Comparison of ENCODE assay signal across 27 cellular contexts in the genomic region with DNA sequence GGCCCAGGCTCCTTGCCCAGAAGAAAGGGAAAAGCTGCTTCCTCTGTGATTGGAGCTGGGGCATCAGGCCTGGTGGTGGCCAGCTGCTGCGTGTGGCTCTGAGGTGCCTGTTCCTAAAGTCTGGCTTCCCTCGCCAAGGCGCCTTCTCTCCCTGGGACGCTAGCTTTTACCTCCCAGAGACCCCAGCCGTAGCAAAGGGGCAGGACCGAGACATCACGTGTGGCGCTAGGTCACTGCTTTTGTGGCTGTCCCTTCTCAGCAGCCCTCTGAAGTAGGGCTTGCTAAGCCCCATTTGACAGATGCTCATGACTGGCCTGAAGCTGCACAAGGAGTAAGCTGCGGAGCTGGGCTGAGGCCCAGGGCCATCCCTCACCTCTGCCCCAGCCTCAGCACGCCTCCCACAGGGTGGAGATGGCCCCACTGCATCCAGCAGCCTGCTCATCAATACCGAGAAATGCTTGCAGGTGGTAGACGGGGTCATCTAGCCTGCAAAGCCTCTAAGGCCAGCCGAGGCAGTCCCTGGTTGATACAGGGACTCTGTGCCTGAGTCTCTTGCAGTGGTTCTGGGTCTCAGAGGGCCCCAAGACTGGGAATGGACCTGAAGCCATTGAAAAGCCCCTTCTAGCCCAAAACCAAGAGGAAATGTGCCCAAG.
"Had no signal": no experiment of that assay in that cellular context is flagged by ENCODE, and none has a peak within 500 bp of the region (broad histone marks: within the 10 kb centered on the region; RNA-seq: fewer than 3 reads in every experiment).

No MANE protein-coding gene starts in this region.

- DNase-seq: activated CD4-positive, alpha-beta memory T cell treated with anti-CD3 and anti-CD28 coated beads, Interleukin-2, amount 10 ng/mL, durations not matched to agents 7 days and 5 days; activated CD4-positive, alpha-beta T cell treated with anti-CD3 and anti-CD28 coated beads for 36 hours; activated CD4-positive, alpha-beta T cell treated with anti-CD3 and anti-CD28 coated beads, Interleukin-2, amount 10 ng/mL, durations not matched to agents 24 days and 14 days; activated CD4-positive, CD25-positive, alpha-beta regulatory T cell; activated CD4-positive, CD25-positive, alpha-beta regulatory T cell treated with anti-CD3 and anti-CD28 coated beads, Interleukin-2, amount 50 U/mL, for 72 hours; activated effector memory CD4-positive, alpha-beta T cell treated with anti-CD3 and anti-CD28 coated beads, Interleukin-2, amount 50 U/mL, for 16 hours; activated naive CD4-positive, alpha-beta T cell treated with anti-CD3 and anti-CD28 coated beads for 36 hours; activated naive CD8-positive, alpha-beta T cell treated with anti-CD3 and anti-CD28 coated beads for 36 hours; activated naive CD8-positive, alpha-beta T cell treated with anti-CD3 and anti-CD28 coated beads, Interleukin-2, amount 50 U/mL, for 24 hours; activated T-cell treated with anti-CD3 and anti-CD28 coated beads, Interleukin-2, amount 50 U/mL, for 1 hour; activated T-cell treated with anti-CD3 and anti-CD28 coated beads, Interleukin-2, amount 50 U/mL, for 48 hours; adrenal gland; amygdala; aorta; body of pancreas; caudate nucleus; cortex of kidney; effector memory CD4-positive, alpha-beta T cell; erythroblast; foreskin keratinocyte; gastrocnemius medialis; T-helper 2 cell had no signal

- ATAC-seq: activated CD4-positive, alpha-beta T cell treated with anti-CD3 and anti-CD28 coated beads for 36 hours; activated naive CD8-positive, alpha-beta T cell treated with anti-CD3 and anti-CD28 coated beads, Interleukin-2, amount 50 U/mL, for 24 hours; body of pancreas; foreskin keratinocyte; gastrocnemius medialis had no signal

- H3K9me3 Mint-ChIP-seq: activated naive CD4-positive, alpha-beta T cell treated with anti-CD3 and anti-CD28 coated beads, Interleukin-2, amount 50 U/mL, for 24 hours had no signal

- H3K27me3 ChIP-seq: adrenal gland, body of pancreas, esophagus muscularis mucosa, foreskin keratinocyte, gastrocnemius medialis had no signal

- H3K9me3 ChIP-seq: body of pancreas, gastrocnemius medialis had no signal

- H3K4me3 Mint-ChIP-seq: activated CD4-positive, alpha-beta memory T cell treated with anti-CD3 and anti-CD28 coated beads, Interleukin-2, amount 10 ng/mL, durations not matched to agents 7 days and 5 days; activated CD4-positive, alpha-beta T cell treated with anti-CD3 and anti-CD28 coated beads for 36 hours; activated CD4-positive, alpha-beta T cell treated with anti-CD3 and anti-CD28 coated beads, Interleukin-2, amount 10 ng/mL, durations not matched to agents 24 days and 14 days; activated naive CD4-positive, alpha-beta T cell treated with anti-CD3 and anti-CD28 coated beads for 36 hours; activated naive CD4-positive, alpha-beta T cell treated with anti-CD3 and anti-CD28 coated beads, Interleukin-2, amount 50 U/mL, for 24 hours; activated naive CD8-positive, alpha-beta T cell treated with anti-CD3 and anti-CD28 coated beads for 36 hours; activated naive CD8-positive, alpha-beta T cell treated with anti-CD3 and anti-CD28 coated beads, Interleukin-2, amount 50 U/mL, for 24 hours; activated T-helper 1 cell treated with anti-CD3 and anti-CD28 coated beads, Interleukin-12 subunit alpha, Interleukin-12 subunit beta, Interleukin-2, Interleukin-4 antibody, amounts not matched to agents 30 ng/mL and 10 ng/mL and 1 ng/mL, durations not matched to agents 14 hours and 24 hours and 36 hours had no signal

- H3K36me3 ChIP-seq: adrenal gland, esophagus muscularis mucosa, gastrocnemius medialis had no signal

- FAIRE-seq: colon had no signal

- H3K4me1 ChIP-seq: adrenal gland, body of pancreas, esophagus muscularis mucosa, foreskin keratinocyte, gastrocnemius medialis had no signal

- H3K4me1 Mint-ChIP-seq: activated CD4-positive, alpha-beta memory T cell treated with anti-CD3 and anti-CD28 coated beads, Interleukin-2, amount 10 ng/mL, durations not matched to agents 7 days and 5 days; activated CD4-positive, alpha-beta T cell treated with anti-CD3 and anti-CD28 coated beads for 36 hours; activated CD4-positive, alpha-beta T cell treated with anti-CD3 and anti-CD28 coated beads, Interleukin-2, amount 10 ng/mL, durations not matched to agents 24 days and 14 days; activated naive CD4-positive, alpha-beta T cell treated with anti-CD3 and anti-CD28 coated beads, Interleukin-2, amount 50 U/mL, for 24 hours; activated naive CD8-positive, alpha-beta T cell treated with anti-CD3 and anti-CD28 coated beads for 36 hours; activated naive CD8-positive, alpha-beta T cell treated with anti-CD3 and anti-CD28 coated beads, Interleukin-2, amount 50 U/mL, for 24 hours had no signal

- H3K27ac ChIP-seq: adrenal gland, body of pancreas, esophagus muscularis mucosa, foreskin keratinocyte, gastrocnemius medialis had no signal

- H3K4me3 ChIP-seq: adrenal gland, body of pancreas, esophagus muscularis mucosa, gastrocnemius medialis had no signal

- H3K27ac Mint-ChIP-seq: activated CD4-positive, alpha-beta memory T cell treated with anti-CD3 and anti-CD28 coated beads, Interleukin-2, amount 10 ng/mL, durations not matched to agents 7 days and 5 days; activated CD4-positive, alpha-beta T cell treated with anti-CD3 and anti-CD28 coated beads for 36 hours; activated CD4-positive, alpha-beta T cell treated with anti-CD3 and anti-CD28 coated beads, Interleukin-2, amount 10 ng/mL, durations not matched to agents 24 days and 14 days; activated naive CD4-positive, alpha-beta T cell treated with anti-CD3 and anti-CD28 coated beads for 36 hours; activated naive CD4-positive, alpha-beta T cell treated with anti-CD3 and anti-CD28 coated beads, Interleukin-2, amount 50 U/mL, for 24 hours; activated naive CD8-positive, alpha-beta T cell treated with anti-CD3 and anti-CD28 coated beads for 36 hours; activated naive CD8-positive, alpha-beta T cell treated with anti-CD3 and anti-CD28 coated beads, Interleukin-2, amount 50 U/mL, for 24 hours; activated T-helper 1 cell treated with anti-CD3 and anti-CD28 coated beads, Interleukin-12 subunit alpha, Interleukin-12 subunit beta, Interleukin-2, Interleukin-4 antibody, amounts not matched to agents 30 ng/mL and 10 ng/mL and 1 ng/mL, durations not matched to agents 14 hours and 24 hours and 36 hours; activated T-helper 2 cell treated with anti-CD3 and anti-CD28 coated beads, Interferon-gamma antibody, Interleukin-2, Interleukin-4, amounts not matched to agents 10 μg/mL and 5 μg/mL and 100 μg/mL, durations not matched to agents 14 hours and 24 hours and 36 hours had no signal
